Comparison of ENCODE assay signal across 1 cellular context in genomic region chr4:127045872-127046271, GRCh38.
TF ChIP-seq lines count a peak whose summit lies in the region.

No MANE protein-coding gene starts in this region.

TF ChIP-seq in IMR-90, 13 proteins besides CTCF, POLR2A, EP300 and RAD21 (continued from another document):
- no peak for TF ChIP-seq USF2 (IDR thresholded peaks at IDR 0.05; ENCODE audit: low read depth, low read length)
- no peak for TF ChIP-seq NFE2L2 (IDR thresholded peaks at IDR 0.05; ENCODE audit: low read depth, low read length)
- TF ChIP-seq MAZ (IDR thresholded peaks at IDR 0.05; ENCODE audit: borderline replicate concordance, low read depth, low read length), result no peak
- TF ChIP-seq MAFK (IDR thresholded peaks at IDR 0.05; ENCODE audit: low read depth, low read length), result no peak
- TF ChIP-seq CEBPB (IDR thresholded peaks at IDR 0.05; ENCODE audit: low read depth, low read length), result no peak
- no peak for TF ChIP-seq FOS (IDR thresholded peaks at IDR 0.05; ENCODE audit: low read depth, low read length)
- no peak for TF ChIP-seq SMC3 (IDR thresholded peaks at IDR 0.05; ENCODE audit: low read depth, low read length)
- TF ChIP-seq BHLHE40 (IDR thresholded peaks at IDR 0.05; ENCODE audit: low read depth, low read length), result no peak
TF ChIP-seq in IMR-90: peak in this region for 0.
